15 cellular contexts compared by ENCODE assay signal in the genomic region with DNA sequence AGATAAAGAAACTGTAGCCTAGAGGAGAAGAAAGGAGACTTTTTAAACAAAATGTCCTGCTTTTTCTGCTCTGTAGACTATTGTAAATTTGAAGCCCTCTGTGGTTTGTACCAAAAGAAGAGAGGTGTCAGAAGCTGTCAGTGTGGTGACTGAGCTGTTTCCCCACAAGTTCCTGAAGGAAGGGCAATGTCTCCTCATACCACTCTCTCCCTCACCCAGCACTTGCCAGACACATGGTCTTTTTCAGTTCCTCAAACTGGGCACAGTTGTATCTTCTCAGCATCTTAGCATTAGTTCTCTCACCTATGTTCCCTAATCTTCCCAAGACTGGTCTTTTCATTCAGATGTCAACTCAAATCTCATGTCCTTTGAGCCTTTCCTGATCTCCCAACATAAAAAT. TPM values are rescaled to one million over a fixed set of nuclear protein-coding genes. Genes with fewer than 3 reads are reported as not detected.
DNase-seq lines count a peak whose midpoint lies in the region; ATAC-seq and TF ChIP-seq lines count a peak whose summit lies in the region.
"Had no signal": no experiment of that assay in that cellular context is flagged by ENCODE, and none has a peak within 500 bp of the region (broad histone marks: within the 10 kb centered on the region; RNA-seq: fewer than 3 reads in every experiment).

No MANE protein-coding gene starts in this region.

- no peak overlapping the region for H3K27ac Mint-ChIP-seq in activated T-cell treated with anti-CD3 and anti-CD28 coated beads, Interleukin-2, amount 50 U/mL, for 72 hours
- H3K27ac Mint-ChIP-seq: activated naive CD4-positive, alpha-beta T cell treated with anti-CD3 and anti-CD28 coated beads, Interleukin-2, amount 10 ng/mL, durations not matched to agents 7 days and 5 days had no signal

- no peaks in the 10 kb centered on the region for H3K9me3 ChIP-seq in spleen
- H3K9me3 ChIP-seq: heart left ventricle had no signal

- H3K27me3 ChIP-seq in spleen (replicated peaks in 1 of 7), result peaks cover 0 to 4% (median 0%) of the 10 kb centered on the region in 7 donors
- H3K27me3 ChIP-seq: heart left ventricle had no signal

- H3K4me3 Mint-ChIP-seq in activated T-cell treated with anti-CD3 and anti-CD28 coated beads, Interleukin-2, amount 50 U/mL, for 72 hours, result no peak overlapping the region
- H3K4me3 Mint-ChIP-seq: activated naive CD4-positive, alpha-beta T cell treated with anti-CD3 and anti-CD28 coated beads, Interleukin-2, amount 10 ng/mL, durations not matched to agents 7 days and 5 days had no signal

- H3K36me3 Mint-ChIP-seq in activated T-cell treated with anti-CD3 and anti-CD28 coated beads, Interleukin-2, amount 50 U/mL, for 72 hours (ENCODE audit: insufficient read depth in 2 of 2), result no peaks in the 10 kb centered on the region
- H3K36me3 Mint-ChIP-seq: activated naive CD4-positive, alpha-beta T cell treated with anti-CD3 and anti-CD28 coated beads, Interleukin-2, amount 10 ng/mL, durations not matched to agents 7 days and 5 days had no signal

- TF ChIP-seq CTCF in NB4 (IDR thresholded peaks at IDR 0.05; ENCODE audit: low read depth, low read length) (no peak), spleen (IDR thresholded peaks at IDR 0.05 in 8 of 11, conservative IDR thresholded peaks at IDR 0.05 in 3 of 11) (no peak)

- DNase-seq in NB4 (ENCODE audit: low read depth) (peak; percentile 66), midbrain (lab: John Stamatoyannopoulos, UW) (peak; percentile 23), NCI-H1105 (lab: John Stamatoyannopoulos, UW) (no peak), spleen (no peak)
- no peak for DNase-seq in activated CD4-positive, alpha-beta T cell treated with anti-CD3 and anti-CD28 coated beads, Interleukin-2, amount 50 U/mL, for 4 hours
- DNase-seq in activated T-cell treated with anti-CD3 and anti-CD28 coated beads, Interleukin-2, amount 50 U/mL, for 72 hours, result no peak
- DNase-seq: activated CD4-positive, alpha-beta T cell treated with anti-CD3 and anti-CD28 coated beads for 1 hour; activated naive CD4-positive, alpha-beta T cell treated with anti-CD3 and anti-CD28 coated beads, Interleukin-2, amount 10 ng/mL, durations not matched to agents 7 days and 5 days; dermis blood vessel endothelial cell; heart left ventricle; stimulated activated CD4-positive, alpha-beta T cell treated with anti-CD3 and anti-CD28 coated beads, Interleukin-15, amount 100 ng/mL, for 24 hours had no signal

- no peaks in the 10 kb centered on the region for H3K36me3 ChIP-seq in spleen

- H3K4me1 ChIP-seq in spleen, result peaks cover 6 to 36% (median 24%) of the 10 kb centered on the region in 6 donors

- H3K27ac ChIP-seq in spleen, result peak overlapping the region in 2 of 8 donors; percentile 7 to 30

- no peak for TF ChIP-seq POLR2A in NB4 (IDR thresholded peaks at IDR 0.05; ENCODE audit: extremely low read depth, insufficient read length)
- no peak for TF ChIP-seq POLR2A in spleen (IDR thresholded peaks at IDR 0.05)

- H3K4me3 ChIP-seq in NB4 (ENCODE audit: low read depth, low read length) (no peak overlapping the region), spleen (no peak overlapping the region)

- intact Hi-C loops in spleen (cut with DNase I; ENCODE audit: low total_unique reads), result no loop called here

- peak; percentile 62 for ATAC-seq in GM18858 (IDR thresholded peaks at IDR 0.05; ENCODE audit: unreplicated experiment)
- peak; percentile 66 for ATAC-seq in GM21825 (IDR thresholded peaks at IDR 0.05; ENCODE audit: unreplicated experiment)
- no peak for ATAC-seq in activated T-cell treated with anti-CD3 and anti-CD28 coated beads, Interleukin-2, amount 50 U/mL, for 72 hours (replicated peaks in 1 of 2)

- H3K4me1 Mint-ChIP-seq in activated T-cell treated with anti-CD3 and anti-CD28 coated beads, Interleukin-2, amount 50 U/mL, for 72 hours (ENCODE audit: low read depth), result peaks cover 11% of the 10 kb centered on the region

- H3K27me3 Mint-ChIP-seq in activated T-cell treated with anti-CD3 and anti-CD28 coated beads, Interleukin-2, amount 50 U/mL, for 72 hours (ENCODE audit: low read depth), result peaks cover 57% of the 10 kb centered on the region

- no peaks in the 10 kb centered on the region for H3K9me3 Mint-ChIP-seq in activated T-cell treated with anti-CD3 and anti-CD28 coated beads, Interleukin-2, amount 50 U/mL, for 72 hours
- H3K9me3 Mint-ChIP-seq: activated naive CD4-positive, alpha-beta T cell treated with anti-CD3 and anti-CD28 coated beads, Interleukin-2, amount 10 ng/mL, durations not matched to agents 7 days and 5 days had no signal

RNA-seq across cellular contexts. Expression of a gene that starts 4.3 kb away (rescaled TPM):
- 1 to 10 TPM; 1.1 to 1.3 TPM for total RNA-seq in activated T-cell treated with anti-CD3 and anti-CD28 coated beads, Interleukin-2, amount 50 U/mL, for 72 hours
- 1 to 10 TPM; 3.3 to 7.8 (median 3.8) TPM for total RNA-seq in spleen
- polyA plus RNA-seq in spleen, result 1 to 10 TPM; 1.6 to 4.8 (median 2.6) TPM

RNA-seq across cellular contexts. Expression of a gene that starts 12.4 kb away (rescaled TPM):
- total RNA-seq in activated T-cell treated with anti-CD3 and anti-CD28 coated beads, Interleukin-2, amount 50 U/mL, for 72 hours, result under 1 TPM in 1 of 2 donors, not detected in 1; 0.32 TPM
- total RNA-seq in spleen, result 1 to 10 TPM in 2 of 7 donors, not detected in 5; 1.2 to 2.9 TPM
- under 1 TPM; 0.16 to 0.57 (median 0.18) TPM for polyA plus RNA-seq in spleen
- total RNA-seq: dermis blood vessel endothelial cell, myocyte had no signal

RNA-seq across cellular contexts. Expression of a gene that starts 15.7 kb away (rescaled TPM):
- under 1 TPM in 1 of 2 donors, not detected in 1; 0.35 TPM for total RNA-seq in activated T-cell treated with anti-CD3 and anti-CD28 coated beads, Interleukin-2, amount 50 U/mL, for 72 hours
- total RNA-seq in spleen, result 10 to 100 TPM; 38.5 to 83.5 (median 63.8) TPM
- polyA plus RNA-seq in spleen, result 10 to 100 TPM; 44.9 to 77.5 (median 47.8) TPM
- total RNA-seq: myocyte, RPMI7951 had no signal

RNA-seq across cellular contexts. Expression of a gene that starts 46.6 kb away (rescaled TPM):
- 10 to 100 TPM; 28.7 to 28.9 TPM for total RNA-seq in activated T-cell treated with anti-CD3 and anti-CD28 coated beads, Interleukin-2, amount 50 U/mL, for 72 hours
- 10 to 100 TPM; 19.5 to 31.8 (median 23.7) TPM for total RNA-seq in spleen
- 10 to 100 TPM; 19.5 to 23.0 (median 22.4) TPM for polyA plus RNA-seq in spleen

Comparison
In these comparisons a context has a peak if more than half of its experiments do, and no peak if none do; other contexts are left out.
1. ATAC-seq: peak in GM18858 (single experiment) and GM21825 (single experiment); none in activated T-cell treated with anti-CD3 and anti-CD28 coated beads, Interleukin-2, amount 50 U/mL, for 72 hours (0 of 2).
2. DNase-seq: peak in NB4 (single experiment) and midbrain (single experiment); none in activated CD4-positive, alpha-beta T cell treated with anti-CD3 and anti-CD28 coated beads, Interleukin-2, amount 50 U/mL, for 4 hours (0 of 2), NCI-H1105 (single experiment), activated T-cell treated with anti-CD3 and anti-CD28 coated beads, Interleukin-2, amount 50 U/mL, for 72 hours (0 of 2) and spleen (single experiment).
3. RNA of a gene that starts 15.7 kb away (total RNA-seq): 38.5 to 83.5 TPM in spleen; 0.35 TPM in activated T-cell treated with anti-CD3 and anti-CD28 coated beads, Interleukin-2, amount 50 U/mL, for 72 hours; every median in the first group is over 10 times any median in the second.